8 cellular contexts compared by ENCODE assay signal in genomic region chr4:47122592-47123291, GRCh38.
DNase-seq lines count a peak whose midpoint lies in the region; ATAC-seq, FAIRE-seq and TF ChIP-seq lines count a peak whose summit lies in the region.

No MANE protein-coding gene starts in this region.

- FAIRE-seq in islet of Langerhans (lab: Jason Lieb, UNC), result peak; percentile 82

- DNase-seq in AML-193 (lab: John Stamatoyannopoulos, UW) (peak; percentile 74), NCI-H1417 treated with DMSO at 0.1 percent for 48 hours (lab: John Stamatoyannopoulos, UW) (peak; percentile 40), T1000 (lab: John Stamatoyannopoulos, UW) (peak; percentile 70), mammary epithelial cell (peak; percentile 58)
- peak; percentile 4 for DNase-seq in stimulated activated CD4-positive, alpha-beta T cell treated with anti-CD3 and anti-CD28 coated beads, Interleukin-4, amount 100 ng/mL, for 1 hour

- no TSS peak for BruUV-seq in mammary epithelial cell (replicated peaks; lab: Mats Ljungman, UMichigan)

- CTCF ChIA-PET in mammary epithelial cell (lab: Charles Lee; ENCODE audit: low non-redundant PET), result interaction anchor here (0.6 kb wide), 1 partner anchor 161 kb away, joined by 3 read pairs; no protein-coding TSS in a partner anchor

- dilution Hi-C loops in mammary epithelial cell (cut with HindIII; ENCODE audit: low sequenced_read_pairs), result no loop called here

- no peak overlapping the region for H3K4me2 ChIP-seq in mammary epithelial cell (ENCODE audit: insufficient read depth, low read depth, low read length)

- H3K4me1 ChIP-seq in mammary epithelial cell (ENCODE audit: insufficient read depth, low read length), result no peaks in the 10 kb centered on the region

- no peak overlapping the region for H3K27ac ChIP-seq in mammary epithelial cell (ENCODE audit: insufficient read depth, low read depth, low read length)

- ATAC-seq in GM18511 (IDR thresholded peaks at IDR 0.05; ENCODE audit: unreplicated experiment), result peak; percentile 96
- peak; percentile 97 for ATAC-seq in HG02938 (IDR thresholded peaks at IDR 0.05; ENCODE audit: unreplicated experiment)

- TF ChIP-seq CTCF in mammary epithelial cell (conservative IDR thresholded peaks at IDR 0.05 in 1 of 2, IDR thresholded peaks at IDR 0.05 in 1 of 2; ENCODE audit: extremely low read depth in 1 of 2, insufficient read depth in 1 of 2, low read depth in 1 of 2, low read length in 2 of 2), result peak; percentile 92 to 94

- in situ Hi-C loops in mammary epithelial cell (cut with MboI; ENCODE audit: low sequenced_read_pairs in 2 of 2), result no loop called here

- intact Hi-C loops in mammary epithelial cell (cut with micrococcal nuclease), result loop anchor here (1.0 to 10.0 kb wide), 4 partner anchors 185 to 812 kb away; no protein-coding TSS in a partner anchor

- H3K36me3 ChIP-seq in mammary epithelial cell (ENCODE audit: insufficient read depth, low read length), result no peaks in the 10 kb centered on the region

- no peak overlapping the region for H3K9ac ChIP-seq in mammary epithelial cell (ENCODE audit: insufficient read depth, low read length)

- H3K9me3 ChIP-seq in mammary epithelial cell (replicated peaks; ENCODE audit: insufficient read depth, low read length), result no peaks in the 10 kb centered on the region

- H3K4me3 ChIP-seq in mammary epithelial cell (replicated peaks in 1 of 3; ENCODE audit: insufficient read depth in 1 of 3, low read depth in 2 of 3, low read length in 3 of 3), result no peak overlapping the region

- H2AFZ ChIP-seq in mammary epithelial cell (ENCODE audit: low read depth, low read length), result no peak overlapping the region

- peaks cover 3% of the 10 kb centered on the region for H3K27me3 ChIP-seq in mammary epithelial cell (ENCODE audit: insufficient read depth, low read length)

- H4K20me1 ChIP-seq in mammary epithelial cell (ENCODE audit: insufficient read depth, low read length), result no peaks in the 10 kb centered on the region

- no peaks in the 10 kb centered on the region for H3K79me2 ChIP-seq in mammary epithelial cell (ENCODE audit: insufficient read depth, low read length)

- 3% methylated on average over 4 of the region's 4 CpGs for whole genome bisulfite sequencing in mammary epithelial cell (ENCODE audit: low coverage, missing lambda C conversion rate)

Comparison
In these comparisons a context has a peak if more than half of its experiments do, and no peak if none do; other contexts are left out.
1. DNase-seq: peak in every context shown above with its lines; median percentile 74 in AML-193; 70 in T1000; 58 in mammary epithelial cell; 40 in NCI-H1417 treated with DMSO at 0.1 percent for 48 hours; 4 in stimulated activated CD4-positive, alpha-beta T cell treated with anti-CD3 and anti-CD28 coated beads, Interleukin-4, amount 100 ng/mL, for 1 hour.